In the genomic region with DNA sequence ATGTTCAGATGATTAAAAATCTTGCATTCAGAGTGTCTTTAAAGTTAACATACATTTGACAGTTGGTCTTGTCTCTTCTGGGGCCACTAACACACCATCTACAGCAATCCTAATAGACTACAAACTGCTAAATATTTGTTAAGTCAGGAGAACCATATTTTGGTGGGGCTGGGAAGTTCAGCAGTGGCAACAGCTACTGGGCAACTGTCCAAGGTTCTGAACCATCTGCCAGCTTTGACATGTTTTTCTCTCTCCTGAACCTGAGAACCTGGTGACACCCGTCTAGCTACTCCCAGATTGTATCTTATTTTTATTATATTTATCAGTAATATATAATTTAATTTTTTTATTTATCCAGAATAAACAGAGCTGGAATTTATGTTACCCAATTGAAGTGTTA, we compare ENCODE assay signal across 1 cellular context.
A peak's percentile ranks its signal among the peaks of the same experiment; 100 is the strongest.
TF ChIP-seq lines count a peak whose summit lies in the region.

No MANE protein-coding gene starts in this region.

TF ChIP-seq in HepG2, 621 proteins besides CTCF, POLR2A, EP300 and RAD21 (continued from another document):
- TF ChIP-seq ZNF142 (CRISPR knock-in tag; IDR thresholded peaks at IDR 0.05): no peak
- TF ChIP-seq, protein P1, sequence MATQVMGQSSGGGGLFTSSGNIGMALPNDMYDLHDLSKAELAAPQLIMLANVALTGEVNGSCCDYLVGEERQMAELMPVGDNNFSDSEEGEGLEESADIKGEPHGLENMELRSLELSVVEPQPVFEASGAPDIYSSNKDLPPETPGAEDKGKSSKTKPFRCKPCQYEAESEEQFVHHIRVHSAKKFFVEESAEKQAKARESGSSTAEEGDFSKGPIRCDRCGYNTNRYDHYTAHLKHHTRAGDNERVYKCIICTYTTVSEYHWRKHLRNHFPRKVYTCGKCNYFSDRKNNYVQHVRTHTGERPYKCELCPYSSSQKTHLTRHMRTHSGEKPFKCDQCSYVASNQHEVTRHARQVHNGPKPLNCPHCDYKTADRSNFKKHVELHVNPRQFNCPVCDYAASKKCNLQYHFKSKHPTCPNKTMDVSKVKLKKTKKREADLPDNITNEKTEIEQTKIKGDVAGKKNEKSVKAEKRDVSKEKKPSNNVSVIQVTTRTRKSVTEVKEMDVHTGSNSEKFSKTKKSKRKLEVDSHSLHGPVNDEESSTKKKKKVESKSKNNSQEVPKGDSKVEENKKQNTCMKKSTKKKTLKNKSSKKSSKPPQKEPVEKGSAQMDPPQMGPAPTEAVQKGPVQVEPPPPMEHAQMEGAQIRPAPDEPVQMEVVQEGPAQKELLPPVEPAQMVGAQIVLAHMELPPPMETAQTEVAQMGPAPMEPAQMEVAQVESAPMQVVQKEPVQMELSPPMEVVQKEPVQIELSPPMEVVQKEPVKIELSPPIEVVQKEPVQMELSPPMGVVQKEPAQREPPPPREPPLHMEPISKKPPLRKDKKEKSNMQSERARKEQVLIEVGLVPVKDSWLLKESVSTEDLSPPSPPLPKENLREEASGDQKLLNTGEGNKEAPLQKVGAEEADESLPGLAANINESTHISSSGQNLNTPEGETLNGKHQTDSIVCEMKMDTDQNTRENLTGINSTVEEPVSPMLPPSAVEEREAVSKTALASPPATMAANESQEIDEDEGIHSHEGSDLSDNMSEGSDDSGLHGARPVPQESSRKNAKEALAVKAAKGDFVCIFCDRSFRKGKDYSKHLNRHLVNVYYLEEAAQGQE (IDR thresholded peaks at IDR 0.05; ENCODE audit: borderline replicate concordance in 1 of 2, low read depth in 1 of 2, low read length in 2 of 2): peak; percentile 46 to 93
- peak; percentile 78 for TF ChIP-seq MIER2 (CRISPR knock-in tag; IDR thresholded peaks at IDR 0.05)
